1 cellular context compared by ENCODE assay signal in genomic region chr13:51583875-51584730, GRCh38.
TF ChIP-seq lines count a peak whose summit lies in the region.

TSS of gene WDFY2 (plus strand) at chr13:51584462. CDS start at chr13:51584688, 226 bp downstream.

TF ChIP-seq in HepG2, 621 proteins besides CTCF, POLR2A, EP300 and RAD21 (continued from another document and continues in another):
- TF ChIP-seq, protein P1, sequence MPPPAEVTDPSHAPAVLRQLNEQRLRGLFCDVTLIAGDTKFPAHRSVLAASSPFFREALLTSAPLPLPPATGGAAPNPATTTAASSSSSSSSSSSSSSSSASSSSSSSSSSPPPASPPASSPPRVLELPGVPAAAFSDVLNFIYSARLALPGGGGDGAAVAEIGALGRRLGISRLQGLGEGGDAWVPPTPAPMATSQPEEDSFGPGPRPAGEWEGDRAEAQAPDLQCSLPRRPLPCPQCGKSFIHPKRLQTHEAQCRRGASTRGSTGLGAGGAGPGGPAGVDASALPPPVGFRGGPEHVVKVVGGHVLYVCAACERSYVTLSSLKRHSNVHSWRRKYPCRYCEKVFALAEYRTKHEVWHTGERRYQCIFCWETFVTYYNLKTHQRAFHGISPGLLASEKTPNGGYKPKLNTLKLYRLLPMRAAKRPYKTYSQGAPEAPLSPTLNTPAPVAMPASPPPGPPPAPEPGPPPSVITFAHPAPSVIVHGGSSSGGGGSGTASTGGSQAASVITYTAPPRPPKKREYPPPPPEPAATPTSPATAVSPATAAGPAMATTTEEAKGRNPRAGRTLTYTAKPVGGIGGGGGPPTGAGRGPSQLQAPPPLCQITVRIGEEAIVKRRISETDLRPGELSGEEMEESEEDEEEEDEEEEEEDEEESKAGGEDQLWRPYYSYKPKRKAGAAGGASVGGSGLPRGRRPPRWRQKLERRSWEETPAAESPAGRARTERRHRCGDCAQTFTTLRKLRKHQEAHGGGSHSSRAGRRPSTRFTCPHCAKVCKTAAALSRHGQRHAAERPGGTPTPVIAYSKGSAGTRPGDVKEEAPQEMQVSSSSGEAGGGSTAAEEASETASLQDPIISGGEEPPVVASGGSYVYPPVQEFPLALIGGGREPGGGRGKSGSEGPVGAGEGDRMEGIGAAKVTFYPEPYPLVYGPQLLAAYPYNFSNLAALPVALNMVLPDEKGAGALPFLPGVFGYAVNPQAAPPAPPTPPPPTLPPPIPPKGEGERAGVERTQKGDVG (CRISPR knock-in tag; IDR thresholded peaks at IDR 0.05; ENCODE audit: borderline replicate concordance), result peak; percentile 38; the same call in 1 of the 2 replicates
- 0 out of 2 replicates have a peak, but pooled peaks have one; percentile 47 for TF ChIP-seq ZNF616 (CRISPR knock-in tag; IDR thresholded peaks at IDR 0.05; ENCODE audit: low read depth)
- 0 out of 2 replicates have a peak, but pooled peaks have one; percentile 49 for TF ChIP-seq NRL (CRISPR knock-in tag; IDR thresholded peaks at IDR 0.05; ENCODE audit: borderline replicate concordance)
- TF ChIP-seq ZNF792 (CRISPR knock-in tag; IDR thresholded peaks at IDR 0.05), result no peak
- TF ChIP-seq SKI (IDR thresholded peaks at IDR 0.05; ENCODE audit: partially characterized antibody), result peak; percentile 38
- TF ChIP-seq ZBTB3 (CRISPR knock-in tag; IDR thresholded peaks at IDR 0.05; ENCODE audit: borderline replicate concordance, low read depth), result 0 out of 2 replicates have a peak, but pooled peaks have one; percentile 60
- no peak for TF ChIP-seq ZXDC (CRISPR knock-in tag; IDR thresholded peaks at IDR 0.05)
- no peak for TF ChIP-seq ZFYVE20 (CRISPR knock-in tag; IDR thresholded peaks at IDR 0.05; ENCODE audit: borderline replicate concordance, low read depth)
- peak; percentile 88; the same call in 1 of the 2 replicates for TF ChIP-seq ZFP36L2 (CRISPR knock-in tag; IDR thresholded peaks at IDR 0.05)
- TF ChIP-seq PLRG1 (conservative IDR thresholded peaks at IDR 0.05), result no peak
- TF ChIP-seq MBD4 (IDR thresholded peaks at IDR 0.05; ENCODE audit: borderline replicate concordance, low read length), result no peak
- TF ChIP-seq AGO1 (IDR thresholded peaks at IDR 0.05; ENCODE audit: low read depth, low read length, poor library complexity, severe bottlenecking), result peak; percentile 83
- TF ChIP-seq PITX1 (CRISPR knock-in tag; IDR thresholded peaks at IDR 0.05), result peak; percentile 52; the same call in 1 of the 2 replicates
- TF ChIP-seq ZNF318 (CRISPR knock-in tag; IDR thresholded peaks at IDR 0.05), result peak; percentile 52; the same call in 1 of the 2 replicates
- peak; percentile 96 for TF ChIP-seq RBFOX2 (IDR thresholded peaks at IDR 0.05; ENCODE audit: low read depth, low read length)
- TF ChIP-seq SMAD1 (CRISPR knock-in tag; IDR thresholded peaks at IDR 0.05; ENCODE audit: borderline replicate concordance, low read depth), result peak; percentile 28; the same call in 1 of the 2 replicates
- TF ChIP-seq ZNF724P (CRISPR knock-in tag; IDR thresholded peaks at IDR 0.05; ENCODE audit: borderline replicate concordance), result peak; percentile 61; the same call in 1 of the 2 replicates
- 0 out of 2 replicates have a peak, but pooled peaks have one; percentile 48 for TF ChIP-seq ZNF713 (CRISPR knock-in tag; IDR thresholded peaks at IDR 0.05)
- TF ChIP-seq, protein P2, sequence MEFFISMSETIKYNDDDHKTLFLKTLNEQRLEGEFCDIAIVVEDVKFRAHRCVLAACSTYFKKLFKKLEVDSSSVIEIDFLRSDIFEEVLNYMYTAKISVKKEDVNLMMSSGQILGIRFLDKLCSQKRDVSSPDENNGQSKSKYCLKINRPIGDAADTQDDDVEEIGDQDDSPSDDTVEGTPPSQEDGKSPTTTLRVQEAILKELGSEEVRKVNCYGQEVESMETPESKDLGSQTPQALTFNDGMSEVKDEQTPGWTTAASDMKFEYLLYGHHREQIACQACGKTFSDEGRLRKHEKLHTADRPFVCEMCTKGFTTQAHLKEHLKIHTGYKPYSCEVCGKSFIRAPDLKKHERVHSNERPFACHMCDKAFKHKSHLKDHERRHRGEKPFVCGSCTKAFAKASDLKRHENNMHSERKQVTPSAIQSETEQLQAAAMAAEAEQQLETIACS (CRISPR knock-in tag; IDR thresholded peaks at IDR 0.05), result peak; percentile 95
- peak; percentile 87 for TF ChIP-seq POLR2G (IDR thresholded peaks at IDR 0.05; ENCODE audit: low read depth, low read length)
- TF ChIP-seq ATF7 (IDR thresholded peaks at IDR 0.05), result no peak
- TF ChIP-seq ATF7 (CRISPR knock-in tag; IDR thresholded peaks at IDR 0.05), result peak; percentile 73; the same call in 1 of the 2 replicates
- TF ChIP-seq ZSCAN29 (CRISPR knock-in tag; conservative IDR thresholded peaks at IDR 0.05), result peak; percentile 60; the same call in 1 of the 2 replicates
- TF ChIP-seq U2AF1 (optimal IDR thresholded peaks at IDR 0.05; ENCODE audit: low read depth, low read length), result peak; percentile 1
- no peak for TF ChIP-seq ZNF382 (CRISPR knock-in tag; IDR thresholded peaks at IDR 0.05; ENCODE audit: borderline replicate concordance)
- TF ChIP-seq ZFY (CRISPR knock-in tag; IDR thresholded peaks at IDR 0.05), result peak; percentile 94
- TF ChIP-seq DR1 (CRISPR knock-in tag; IDR thresholded peaks at IDR 0.05), result peak; percentile 71
- TF ChIP-seq SUZ12 (IDR thresholded peaks at IDR 0.05; ENCODE audit: low read depth, low read length), result peak; percentile 83
- TF ChIP-seq MAX (IDR thresholded peaks at IDR 0.05), result peak; percentile 85
- TF ChIP-seq ASH2L (IDR thresholded peaks at IDR 0.05; ENCODE audit: insufficient read length, low read depth, low read length), result peak; percentile 82
- peak; percentile 21; the same call in 1 of the 2 replicates for TF ChIP-seq NCOR1 (IDR thresholded peaks at IDR 0.05; ENCODE audit: borderline replicate concordance, low read length)
- peak; percentile 61 for TF ChIP-seq SAP130 (CRISPR knock-in tag; IDR thresholded peaks at IDR 0.05; ENCODE audit: low read depth)
- peak; percentile 79; the same call in 1 of the 2 replicates for TF ChIP-seq ATF7-NPFF (CRISPR knock-in tag; IDR thresholded peaks at IDR 0.05; ENCODE audit: low read depth)
- no peak for TF ChIP-seq ZNF138 (CRISPR knock-in tag; IDR thresholded peaks at IDR 0.05; ENCODE audit: low read depth)
- TF ChIP-seq MED13 (CRISPR knock-in tag; IDR thresholded peaks at IDR 0.05), result peak; percentile 58; the same call in 1 of the 2 replicates
- TF ChIP-seq ZNF556 (CRISPR knock-in tag; IDR thresholded peaks at IDR 0.05; ENCODE audit: borderline replicate concordance), result peak; percentile 44; the same call in 1 of the 2 replicates
- no peak for TF ChIP-seq NR2F6 (IDR thresholded peaks at IDR 0.05)
- TF ChIP-seq NR2F6 (CRISPR knock-in tag; IDR thresholded peaks at IDR 0.05), result peak; percentile 46; the same call in 1 of the 2 replicates
- peak; percentile 90; the same call in 1 of the 2 replicates for TF ChIP-seq ZNF235 (CRISPR knock-in tag; IDR thresholded peaks at IDR 0.05; ENCODE audit: borderline replicate concordance)
- TF ChIP-seq KMT2B (CRISPR knock-in tag; IDR thresholded peaks at IDR 0.05), result peak; percentile 71
- TF ChIP-seq KDM2A (CRISPR knock-in tag; IDR thresholded peaks at IDR 0.05; ENCODE audit: borderline replicate concordance, low read depth), result peak; percentile 46
- no peak for TF ChIP-seq FUBP1 (CRISPR knock-in tag; IDR thresholded peaks at IDR 0.05; ENCODE audit: borderline replicate concordance)
- TF ChIP-seq KLF6 (CRISPR knock-in tag; IDR thresholded peaks at IDR 0.05), result peak; percentile 20; the same call in 1 of the 2 replicates
- peak; percentile 20; the same call in 1 of the 2 replicates for TF ChIP-seq ZNF510 (CRISPR knock-in tag; IDR thresholded peaks at IDR 0.05; ENCODE audit: low read depth)
- TF ChIP-seq, protein P3, sequence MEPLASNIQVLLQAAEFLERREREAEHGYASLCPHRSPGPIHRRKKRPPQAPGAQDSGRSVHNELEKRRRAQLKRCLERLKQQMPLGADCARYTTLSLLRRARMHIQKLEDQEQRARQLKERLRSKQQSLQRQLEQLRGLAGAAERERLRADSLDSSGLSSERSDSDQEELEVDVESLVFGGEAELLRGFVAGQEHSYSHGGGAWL (CRISPR knock-in tag; IDR thresholded peaks at IDR 0.05), result peak; percentile 89
- TF ChIP-seq SCMH1 (CRISPR knock-in tag; IDR thresholded peaks at IDR 0.05; ENCODE audit: borderline replicate concordance), result no peak
